In genomic region chr2:74544634-74545033, GRCh38 we compare ENCODE assay signal across 15 cellular contexts. TPM values are rescaled to one million over a fixed set of nuclear protein-coding genes. Genes with fewer than 3 reads are reported as not detected.
DNase-seq lines count a peak whose midpoint lies in the region; TF ChIP-seq lines count a peak whose summit lies in the region.
"Had no signal": no experiment of that assay in that cellular context is flagged by ENCODE, and none has a peak within 500 bp of the region (broad histone marks: within the 10 kb centered on the region; RNA-seq: fewer than 3 reads in every experiment).

No MANE protein-coding gene starts in this region.

- no peak overlapping the region for H3K4me3 ChIP-seq in DOHH2 (ENCODE audit: low read length)
- H3K4me3 ChIP-seq in NB4 (ENCODE audit: low read depth, low read length) = no peak overlapping the region
- no peak overlapping the region for H3K4me3 ChIP-seq in epithelial cell of proximal tubule (ENCODE audit: low read depth, low read length)
- H3K4me3 ChIP-seq: HAP-1, ovary, transverse colon had no signal

- no peak for TF ChIP-seq POLR2A in NB4 (IDR thresholded peaks at IDR 0.05; ENCODE audit: extremely low read depth, insufficient read length)

- no peaks in the 10 kb centered on the region for H3K9me2 ChIP-seq in DOHH2 (replicated peaks; ENCODE audit: control insufficient read depth, low read length)

- DNase-seq in NCI-H1105 treated with DMSO at 0.1 percent for 48 hours (lab: John Stamatoyannopoulos, UW) = peak; percentile 3
- DNase-seq in NCI-H1105 (lab: John Stamatoyannopoulos, UW) = no peak
- no peak for DNase-seq in NB4 (ENCODE audit: low read depth)
- no peak for DNase-seq in epithelial cell of proximal tubule (ENCODE audit: low read depth)
- no peak for DNase-seq in stimulated activated CD4-positive, alpha-beta T cell treated with anti-CD3 and anti-CD28 coated beads, Interleukin-15, amount 100 ng/mL, for 24 hours
- DNase-seq in NOMO-1 treated with dmso at 0.1 percent for 144 hours (lab: John Stamatoyannopoulos, UW; ENCODE audit: unreplicated experiment) = no peak
- DNase-seq in GM19240 (ENCODE audit: insufficient read length, low spot score) = no peak
- DNase-seq: activated CD8-positive, alpha-beta memory T cell treated with anti-CD3 and anti-CD28 coated beads for 24 hours; mesendoderm; NCI-H2081; ovary; transverse colon had no signal

- peak; percentile 46 for TF ChIP-seq CTCF in DOHH2 (IDR thresholded peaks at IDR 0.05; ENCODE audit: low read depth, low read length, poor library complexity, severe bottlenecking)
- peak; percentile 6 for TF ChIP-seq CTCF in NB4 (IDR thresholded peaks at IDR 0.05; ENCODE audit: low read depth, low read length)
- peak; percentile 41 for TF ChIP-seq CTCF in epithelial cell of proximal tubule (conservative IDR thresholded peaks at IDR 0.05; ENCODE audit: low read depth, low read length)

- no peak overlapping the region for H3K27ac ChIP-seq in DOHH2 (ENCODE audit: low read depth, low read length)
- H3K27ac ChIP-seq: ovary, transverse colon had no signal

- no peaks in the 10 kb centered on the region for H3K36me3 ChIP-seq in DOHH2 (ENCODE audit: control insufficient read depth, low read length)
- H3K36me3 ChIP-seq: HAP-1, ovary, transverse colon had no signal

- H3K27me3 ChIP-seq in DOHH2 (ENCODE audit: control insufficient read depth, low read length) = peaks cover 31% of the 10 kb centered on the region
- H3K27me3 ChIP-seq: ovary, transverse colon had no signal

- H4K20me1 ChIP-seq in DOHH2 (ENCODE audit: control insufficient read depth, insufficient read depth, low read depth, low read length) = no peaks in the 10 kb centered on the region

- H3K9me3 ChIP-seq in DOHH2 (ENCODE audit: control insufficient read depth, insufficient read depth, low read length) = no peaks in the 10 kb centered on the region
- H3K9me3 ChIP-seq: HAP-1, ovary, transverse colon had no signal

- no peak overlapping the region for H3K4me2 ChIP-seq in DOHH2 (ENCODE audit: low read length)

- no peaks in the 10 kb centered on the region for H3F3A ChIP-seq in DOHH2 (ENCODE audit: control insufficient read depth, insufficient read depth)

- H3K79me2 ChIP-seq in DOHH2 (ENCODE audit: control insufficient read depth, low read length) = no peaks in the 10 kb centered on the region

- peaks cover 4% of the 10 kb centered on the region; the same call in 1 of the 2 replicates for H3K4me1 ChIP-seq in DOHH2 (ENCODE audit: control insufficient read depth, low read length)

RNA-seq across cellular contexts. Expression of gene LOXL3, which starts 9.1 kb away (rescaled TPM):
- 5.9 and 6.6 TPM in 2 replicates for total RNA-seq in epithelial cell of proximal tubule

RNA-seq across cellular contexts. Expression of gene DOK1, which starts 9.9 kb away (rescaled TPM):
- 30.5 and 35.7 TPM in 2 replicates for total RNA-seq in epithelial cell of proximal tubule

RNA-seq across cellular contexts. Expression of gene HTRA2, which starts 14.9 kb away (rescaled TPM):
- total RNA-seq in epithelial cell of proximal tubule = 25.1 and 42.0 TPM in 2 replicates

RNA-seq across cellular contexts. Expression of gene AUP1, which starts 15.1 kb away (rescaled TPM):
- 86.4 and 136 TPM in 2 replicates for total RNA-seq in epithelial cell of proximal tubule

RNA-seq across cellular contexts. Expression of gene DQX1, which starts 18.6 kb away (rescaled TPM):
- not detected in 2 replicates for total RNA-seq in epithelial cell of proximal tubule
- total RNA-seq: A172 had no signal
